ENCODE assay signal across 10 cellular contexts in genomic region chr5:180353963-180354574, GRCh38. TPM values are rescaled to one million over a fixed set of nuclear protein-coding genes. Genes with fewer than 3 reads are reported as not detected.
DNase-seq lines count a peak whose midpoint lies in the region; ATAC-seq and TF ChIP-seq lines count a peak whose summit lies in the region.
"Had no signal": no experiment of that assay in that cellular context is flagged by ENCODE, and none has a peak within 500 bp of the region (broad histone marks: within the 10 kb centered on the region; RNA-seq: fewer than 3 reads in every experiment).

No MANE protein-coding gene starts in this region.

- TF ChIP-seq POLR2A in Peyer's patch (IDR thresholded peaks at IDR 0.05), result no peak
- no peak for TF ChIP-seq POLR2A in esophagus squamous epithelium (IDR thresholded peaks at IDR 0.05)

- H3K4me2 ChIP-seq in BLaER1 (peak overlapping the region; percentile 99), osteoblast (ENCODE audit: insufficient read depth, low read length) (peak overlapping the region; percentile 93)

- peaks cover 37% of the 10 kb centered on the region for H3K79me2 ChIP-seq in osteoblast (ENCODE audit: insufficient read depth, low read length)

- H3K36me3 ChIP-seq in BLaER1, result no peaks in the 10 kb centered on the region
- H3K36me3 ChIP-seq in Peyer's patch, result no peaks in the 10 kb centered on the region
- H3K36me3 ChIP-seq in esophagus squamous epithelium, result no peaks in the 10 kb centered on the region
- peaks cover 10% of the 10 kb centered on the region for H3K36me3 ChIP-seq in osteoblast (ENCODE audit: insufficient read depth, low read length)

- H3K4me1 ChIP-seq in BLaER1, result peaks cover 19% of the 10 kb centered on the region; the same call in 1 of the 2 replicates
- H3K4me1 ChIP-seq in Peyer's patch, result peaks cover 0 to 21% (median 9%) of the 10 kb centered on the region in 4 donors
- H3K4me1 ChIP-seq in esophagus squamous epithelium, result peaks cover 7 to 33% (median 14%) of the 10 kb centered on the region in 3 donors
- peaks cover 16% of the 10 kb centered on the region for H3K4me1 ChIP-seq in osteoblast (ENCODE audit: insufficient read depth, low read length)

- no peak for DNase-seq in Peyer's patch
- DNase-seq in esophagus squamous epithelium (lab: John Stamatoyannopoulos, UW), result no peak
- DNase-seq in osteoblast (ENCODE audit: insufficient read length, low spot score, missing footprints), result peak; percentile 60
- no peak for DNase-seq in NCI-H524 treated with DMSO at 0.1 percent for 48 hours (lab: John Stamatoyannopoulos, UW)
- DNase-seq in KG1 (lab: John Stamatoyannopoulos, UW), result no peak
- DNase-seq: GF-D8 had no signal

- TF ChIP-seq CTCF in Peyer's patch (IDR thresholded peaks at IDR 0.05), result no peak
- TF ChIP-seq CTCF in esophagus squamous epithelium (IDR thresholded peaks at IDR 0.05), result no peak
- TF ChIP-seq CTCF in osteoblast (IDR thresholded peaks at IDR 0.05; ENCODE audit: extremely low read depth, low read depth, low read length), result no peak

- 0 out of 2 replicates have a peak overlapping the region, but pooled peaks have one; percentile 20 for H3K9ac ChIP-seq in BLaER1

- 8 to 9% methylated on average over 25 to 27 of the region's 42 CpGs for WGBS in esophagus squamous epithelium, 2 donors

- intact Hi-C loops in esophagus squamous epithelium (cut with DNase I), result no loop called here

- H2AFZ ChIP-seq in osteoblast (ENCODE audit: low read length), result peak overlapping the region; percentile 96

- ATAC-seq in esophagus mucosa (no peak), HG03095 (IDR thresholded peaks at IDR 0.05; ENCODE audit: unreplicated experiment) (no peak)

- no peak overlapping the region for H3K27ac ChIP-seq in BLaER1
- H3K27ac ChIP-seq in Peyer's patch, result peak overlapping the region in 3 of 4 donors; percentile 26 to 65 (median 65)
- H3K27ac ChIP-seq in esophagus squamous epithelium, result peak overlapping the region in 3 of 4 donors; percentile 14 to 87 (median 43)
- H3K27ac ChIP-seq in osteoblast (ENCODE audit: low read depth, low read length), result no peak overlapping the region
- H3K27ac ChIP-seq: epithelial cell of prostate had no signal

- H4K20me1 ChIP-seq in BLaER1 (peaks cover 20% of the 10 kb centered on the region; the same call in 1 of the 2 replicates), osteoblast (ENCODE audit: insufficient read depth, low read length) (peaks cover 27% of the 10 kb centered on the region)

- peak overlapping the region; percentile 71 for H3K4me3 ChIP-seq in BLaER1
- H3K4me3 ChIP-seq in Peyer's patch, result peak overlapping the region; percentile 39 to 65 (median 56)
- peak overlapping the region; percentile 51 to 86 (median 62) for H3K4me3 ChIP-seq in esophagus squamous epithelium
- peak overlapping the region; percentile 86 for H3K4me3 ChIP-seq in osteoblast (ENCODE audit: insufficient read depth, low read length)

- H3K27me3 ChIP-seq in BLaER1, result peaks cover 71% of the 10 kb centered on the region
- peaks cover 0 to 19% of the 10 kb centered on the region in 2 donors for H3K27me3 ChIP-seq in Peyer's patch
- H3K27me3 ChIP-seq in esophagus squamous epithelium, result peaks cover 0 to 79% (median 10%) of the 10 kb centered on the region in 4 donors
- H3K27me3 ChIP-seq in osteoblast (ENCODE audit: insufficient read depth, low read length), result peaks cover 2% of the 10 kb centered on the region

- no peaks in the 10 kb centered on the region; the same call in 1 of the 2 replicates for H3K9me3 ChIP-seq in BLaER1
- H3K9me3 ChIP-seq in Peyer's patch, result no peaks in the 10 kb centered on the region
- H3K9me3 ChIP-seq in esophagus squamous epithelium, result no peaks in the 10 kb centered on the region
- H3K9me3 ChIP-seq in osteoblast (ENCODE audit: low read depth, low read length), result no peaks in the 10 kb centered on the region

RNA-seq across cellular contexts. Expression of gene GFPT2, which starts 0.9 kb away (rescaled TPM):
- total RNA-seq in Peyer's patch (10 to 100 TPM in 2 of 4 donors, 1 to 10 TPM in 2; 4.9 to 86.6 (median 13.1) TPM), esophagus squamous epithelium (10 to 100 TPM in 1 of 4 donors, 1 to 10 TPM in 2, not detected in 1; 5.5 to 15.6 (median 6.4) TPM), osteoblast (30.4 and 39.5 TPM in 2 replicates), esophagus mucosa (1.1 TPM)

Comparison
In these comparisons a context has a peak if more than half of its experiments do, and no peak if none do; other contexts are left out.
1. H3K27ac ChIP-seq: peak in Peyer's patch (3 of 4) and esophagus squamous epithelium (3 of 4); none in BLaER1 (single experiment) and osteoblast (single experiment).
2. Peak in every context shown above with its lines, with median percentiles within 50 percentile points of each other: H3K4me3 ChIP-seq.